13 cellular contexts compared by ENCODE assay signal in the genomic region with DNA sequence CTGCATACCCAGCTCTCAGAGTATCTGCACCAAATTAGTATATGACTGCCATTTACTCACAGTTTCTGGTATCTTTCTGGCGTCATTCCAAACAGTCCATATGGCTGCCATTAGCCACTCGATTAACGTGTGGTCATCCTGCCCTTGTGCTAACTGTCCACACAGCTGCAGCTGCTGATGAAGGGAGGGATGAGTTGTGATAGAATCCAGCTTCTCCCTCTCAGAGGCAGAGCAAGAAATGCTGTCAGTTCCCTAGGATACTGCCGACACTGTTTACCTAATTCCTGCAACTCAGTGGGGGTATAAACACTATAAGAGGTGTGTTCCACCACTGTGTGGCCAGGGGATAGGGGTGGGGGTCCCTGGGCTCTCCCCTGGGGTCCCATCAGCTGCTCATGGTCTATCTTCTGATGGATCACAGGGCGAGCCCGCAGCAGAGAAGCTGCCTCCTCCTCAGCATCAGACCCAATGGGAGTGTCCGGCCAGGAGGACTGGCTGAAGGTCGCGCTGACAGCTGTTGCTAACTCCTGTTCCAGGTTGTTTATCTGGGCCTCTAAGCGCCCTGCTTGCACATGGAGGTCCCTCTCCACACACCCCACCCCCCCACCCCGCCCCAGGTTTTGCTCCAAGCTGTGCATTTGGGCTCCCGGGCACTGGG. TPM values are rescaled to one million over a fixed set of nuclear protein-coding genes. Genes with fewer than 3 reads are reported as not detected.
DNase-seq lines count a peak whose midpoint lies in the region; ATAC-seq, FAIRE-seq and TF ChIP-seq lines count a peak whose summit lies in the region.
"Had no signal": no experiment of that assay in that cellular context is flagged by ENCODE, and none has a peak within 500 bp of the region (broad histone marks: within the 10 kb centered on the region; RNA-seq: fewer than 3 reads in every experiment).

No MANE protein-coding gene starts in this region.

- no peak overlapping the region for H2AK9ac ChIP-seq in IMR-90 (replicated peaks; ENCODE audit: low read depth, low read length, poor library complexity)

- no peak overlapping the region for H3K18ac ChIP-seq in IMR-90 (ENCODE audit: low read depth, low read length)

- H2BK5ac ChIP-seq in IMR-90 (ENCODE audit: low read depth, low read length, poor library complexity, severe bottlenecking) = no peak overlapping the region

- dilution Hi-C loops in IMR-90 (cut with HindIII; ENCODE audit: low sequenced_read_pairs, unreplicated experiment) = no loop called here

- no peak overlapping the region for H2BK120ac ChIP-seq in IMR-90 (ENCODE audit: low read depth, low read length)

- DNase-seq in AG08396 (ENCODE audit: low spot score) (peak; percentile 30), IMR-90 (peak; percentile 83), bronchial epithelial cell (ENCODE audit: low read depth) (peak; percentile 13), lung microvascular endothelial cell (ENCODE audit: low read depth in 2 of 2) (peak; percentile 57 to 64), hippocampal formation (lab: John Stamatoyannopoulos, UW) (no peak), NK-92 (lab: John Stamatoyannopoulos, UW; ENCODE audit: unreplicated experiment) (no peak)
- no peak for DNase-seq in stimulated activated CD4-positive, alpha-beta T cell treated with anti-CD3 and anti-CD28 coated beads, Interleukin-2, amount 100 ng/mL, for 48 hours
- DNase-seq in activated T-cell treated with anti-CD3 and anti-CD28 coated beads, Interleukin-2, amount 50 U/mL, for 48 hours = no peak
- DNase-seq: activated CD4-positive, alpha-beta memory T cell treated with anti-CD3 and anti-CD28 coated beads, Interleukin-2, amount 10 ng/mL, durations not matched to agents 7 days and 5 days; stimulated activated naive CD4-positive, alpha-beta T cell had no signal

- H4K91ac ChIP-seq in IMR-90 (ENCODE audit: insufficient read depth, low read depth, low read length) = no peak overlapping the region

- no peak overlapping the region for H2BK20ac ChIP-seq in IMR-90 (ENCODE audit: low read depth, low read length)

- no peak for TF ChIP-seq POLR2A in IMR-90 (IDR thresholded peaks at IDR 0.05; ENCODE audit: low read depth, low read length)

- H2BK15ac ChIP-seq in IMR-90 (ENCODE audit: low read depth, low read length) = no peak overlapping the region

- no peak overlapping the region for H4K5ac ChIP-seq in IMR-90 (ENCODE audit: low read depth, low read length)

- in situ Hi-C loops in IMR-90 (cut with MboI; ENCODE audit: low sequenced_read_pairs) = no loop called here

- FAIRE-seq in bronchial epithelial cell (lab: Jason Lieb, UNC) = no peak

- H3K56ac ChIP-seq in IMR-90 (ENCODE audit: extremely low read depth, insufficient read depth, low read length) = no peak overlapping the region

- POLR2A ChIA-PET in IMR-90 (lab: Charles Lee; ENCODE audit: unreplicated experiment) = no interaction called here

- H4K20me1 ChIP-seq in IMR-90 (ENCODE audit: insufficient read depth, low read length) = no peaks in the 10 kb centered on the region

- peak overlapping the region; percentile 54; the same call in 1 of the 2 replicates for H3K4me2 ChIP-seq in IMR-90 (ENCODE audit: low read depth, low read length)

- H3K14ac ChIP-seq in IMR-90 (replicated peaks; ENCODE audit: low read depth, low read length) = no peak overlapping the region

- peak overlapping the region; percentile 28; the same call in 1 of the 2 replicates for H3K27ac ChIP-seq in IMR-90 (ENCODE audit: insufficient read depth, low read length)
- H3K27ac ChIP-seq: SJSA1, skin epidermis had no signal

- H3K4me1 ChIP-seq in IMR-90 (ENCODE audit: control insufficient read depth, insufficient read depth, low read length) = peaks cover 15% of the 10 kb centered on the region; the same call in 1 of the 2 replicates
- H3K4me1 ChIP-seq: breast epithelium had no signal

- intact Hi-C loops in IMR-90 (cut with micrococcal nuclease) = no loop called here

- peak; percentile 80 for ATAC-seq in IMR-90 (ENCODE audit: low read depth)

- no peak overlapping the region for H2AK5ac ChIP-seq in IMR-90 (ENCODE audit: low read depth, low read length)

- TF ChIP-seq RAD21 in IMR-90 (IDR thresholded peaks at IDR 0.05; ENCODE audit: low read length) = no peak

- H3K36me3 ChIP-seq in IMR-90 (ENCODE audit: control insufficient read depth, insufficient read depth, low read length) (no peaks in the 10 kb centered on the region), bronchial epithelial cell (ENCODE audit: control insufficient read depth, insufficient read depth, low read length) (no peaks in the 10 kb centered on the region)
- H3K36me3 ChIP-seq: breast epithelium, SJSA1 had no signal

- no peaks in the 10 kb centered on the region for H3K79me1 ChIP-seq in IMR-90 (ENCODE audit: low read depth in 1 of 2, low read length in 2 of 2)

- H3K23ac ChIP-seq in IMR-90 (ENCODE audit: low read depth, low read length) = no peak overlapping the region

- H3K9ac ChIP-seq in IMR-90 (ENCODE audit: low read depth, low read length) = no peak overlapping the region

- no peaks in the 10 kb centered on the region for H3K9me3 ChIP-seq in IMR-90 (ENCODE audit: control insufficient read depth, insufficient read depth, low read length)
- H3K9me3 ChIP-seq: breast epithelium, SJSA1 had no signal

- CTCF ChIA-PET in IMR-90 (lab: Yijun Ruan, JAX) = no interaction called here

- H3K4ac ChIP-seq in IMR-90 (ENCODE audit: low read depth, low read length) = no peak overlapping the region

- peak overlapping the region; percentile 57 for H2AFZ ChIP-seq in IMR-90 (replicated peaks; ENCODE audit: low read length, poor library complexity)

- no TSS peak for BruUV-seq in IMR-90 (replicated peaks; lab: Mats Ljungman, UMichigan)

- H3K27me3 ChIP-seq in IMR-90 (ENCODE audit: control insufficient read depth, insufficient read depth, low read length) = no peaks in the 10 kb centered on the region
- no peaks in the 10 kb centered on the region for H3K27me3 ChIP-seq in bronchial epithelial cell (ENCODE audit: control insufficient read depth, insufficient read depth, low read length)
- H3K27me3 ChIP-seq: breast epithelium, SJSA1 had no signal

- no peak overlapping the region for H4K8ac ChIP-seq in IMR-90 (ENCODE audit: low read depth in 2 of 2, low read length in 2 of 2)

- H3K9me1 ChIP-seq in IMR-90 (ENCODE audit: insufficient read depth, low read length) = peaks cover 16% of the 10 kb centered on the region; the same call in 1 of the 2 replicates

- TF ChIP-seq CTCF in IMR-90 (conservative IDR thresholded peaks at IDR 0.05; ENCODE audit: low read depth, low read length) (no peak), bronchial epithelial cell (IDR thresholded peaks at IDR 0.05; ENCODE audit: insufficient read depth, low read length, severe bottlenecking) (no peak)

- H3K4me3 ChIP-seq in IMR-90 (ENCODE audit: insufficient read depth, low read depth, low read length) (no peak overlapping the region), bronchial epithelial cell (ENCODE audit: low read depth, low read length) (no peak overlapping the region)
- H3K4me3 ChIP-seq: SJSA1 had no signal

- WGBS in IMR-90 (ENCODE audit: extremely low coverage in 2 of 2, insufficient read length in 1 of 2), 2 experiments = no CpG with 5 or more reads among the region's 12 CpGs

TF ChIP-seq in IMR-90, 13 proteins besides CTCF, POLR2A, EP300 and RAD21:
- TF ChIP-seq MAFK (IDR thresholded peaks at IDR 0.05; ENCODE audit: low read depth, low read length) = no peak
- no peak for TF ChIP-seq RFX5 (IDR thresholded peaks at IDR 0.05; ENCODE audit: low read depth, low read length)
- TF ChIP-seq NFE2L2 (IDR thresholded peaks at IDR 0.05; ENCODE audit: low read depth, low read length) = no peak
- TF ChIP-seq, protein P1, sequence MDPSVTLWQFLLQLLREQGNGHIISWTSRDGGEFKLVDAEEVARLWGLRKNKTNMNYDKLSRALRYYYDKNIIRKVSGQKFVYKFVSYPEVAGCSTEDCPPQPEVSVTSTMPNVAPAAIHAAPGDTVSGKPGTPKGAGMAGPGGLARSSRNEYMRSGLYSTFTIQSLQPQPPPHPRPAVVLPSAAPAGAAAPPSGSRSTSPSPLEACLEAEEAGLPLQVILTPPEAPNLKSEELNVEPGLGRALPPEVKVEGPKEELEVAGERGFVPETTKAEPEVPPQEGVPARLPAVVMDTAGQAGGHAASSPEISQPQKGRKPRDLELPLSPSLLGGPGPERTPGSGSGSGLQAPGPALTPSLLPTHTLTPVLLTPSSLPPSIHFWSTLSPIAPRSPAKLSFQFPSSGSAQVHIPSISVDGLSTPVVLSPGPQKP (IDR thresholded peaks at IDR 0.05; ENCODE audit: borderline replicate concordance, low read depth, low read length) = no peak

RNA-seq across cellular contexts. Expression of gene KLHL23, which starts 17.3 kb away (rescaled TPM):
- total RNA-seq in IMR-90 (2012; rRNA removed) = 6.3 and 6.4 TPM in 2 replicates
- 2.1 and 2.6 TPM in 2 replicates for polyA plus RNA-seq in IMR-90 (2012; rRNA removed)
- 0.35 and 0.43 TPM in 2 replicates for polyA plus RNA-seq in IMR-90 (2012; cell fraction: cytosol; rRNA removed)
- 0.20 and 1.7 TPM in 2 replicates for polyA plus RNA-seq in IMR-90 (2012; cell fraction: nucleus; rRNA removed; ENCODE audit: low replicate concordance)
- 2.1 and 3.7 TPM in 2 replicates for total RNA-seq in bronchial epithelial cell
- 14.4 and 21.8 TPM in 2 replicates for total RNA-seq in lung microvascular endothelial cell

RNA-seq across cellular contexts. Expression of gene PHOSPHO2, which starts 22.1 kb away (rescaled TPM):
- 0.54 and 0.56 TPM in 2 replicates for total RNA-seq in IMR-90 (2012; rRNA removed)
- polyA plus RNA-seq in IMR-90 (2012; rRNA removed) = 0.46 and 0.48 TPM in 2 replicates
- polyA plus RNA-seq in IMR-90 (2012; cell fraction: cytosol; rRNA removed) = 0.14 and 0.23 TPM in 2 replicates
- polyA plus RNA-seq in IMR-90 (2012; cell fraction: nucleus; rRNA removed; ENCODE audit: low replicate concordance) = 0.32 and 0.94 TPM in 2 replicates
- total RNA-seq in bronchial epithelial cell = 2.4 and 4.0 TPM in 2 replicates
- 1.7 and 2.6 TPM in 2 replicates for total RNA-seq in lung microvascular endothelial cell

RNA-seq across cellular contexts. Expression of gene CFAP210, which starts 22.2 kb away (rescaled TPM):
- not detected in 2 replicates for total RNA-seq in IMR-90 (2012; rRNA removed)
- polyA plus RNA-seq in IMR-90 (2012; rRNA removed) = not detected in 2 replicates
- polyA plus RNA-seq in IMR-90 (2012; cell fraction: cytosol; rRNA removed) = not detected in 2 replicates
- polyA plus RNA-seq in IMR-90 (2012; cell fraction: nucleus; rRNA removed; ENCODE audit: low replicate concordance) = not detected in 2 replicates
- not detected in 2 replicates for total RNA-seq in bronchial epithelial cell
- total RNA-seq in lung microvascular endothelial cell = not detected in 2 replicates
- total RNA-seq: activated CD4-positive, alpha-beta memory T cell treated with anti-CD3 and anti-CD28 coated beads, Interleukin-2, amount 10 ng/mL, durations not matched to agents 7 days and 5 days; SJSA1 had no signal

Comparison
In these comparisons a context has a peak if more than half of its experiments do, and no peak if none do; other contexts are left out.
1. DNase-seq: peak in AG08396 (single experiment), IMR-90 (single experiment), bronchial epithelial cell (single experiment) and lung microvascular endothelial cell (2 of 2); none in hippocampal formation (0 of 2), stimulated activated CD4-positive, alpha-beta T cell treated with anti-CD3 and anti-CD28 coated beads, Interleukin-2, amount 100 ng/mL, for 48 hours (0 of 2), activated T-cell treated with anti-CD3 and anti-CD28 coated beads, Interleukin-2, amount 50 U/mL, for 48 hours (0 of 2) and NK-92 (single experiment).